ENCODE assay signal across 23 cellular contexts in genomic region chr17:33389506-33390141, GRCh38.
DNase-seq lines count a peak whose midpoint lies in the region; TF ChIP-seq lines count a peak whose summit lies in the region.
"Had no signal": no experiment of that assay in that cellular context is flagged by ENCODE, and none has a peak within 500 bp of the region (broad histone marks: within the 10 kb centered on the region; RNA-seq: fewer than 3 reads in every experiment).

No MANE protein-coding gene starts in this region.

- H3K9ac ChIP-seq in colonic mucosa (ENCODE audit: low read depth in 2 of 2, low read length in 2 of 2), result no peak overlapping the region
- H3K9ac ChIP-seq: BLaER1 had no signal

- no peaks in the 10 kb centered on the region for H3K27me3 ChIP-seq in colonic mucosa
- H3K27me3 ChIP-seq: BLaER1, cardiac muscle cell had no signal

- no peak overlapping the region for H3K27ac ChIP-seq in colonic mucosa
- H3K27ac ChIP-seq: BLaER1, cardiac muscle cell, heart right ventricle, psoas muscle, skin epidermis had no signal

- H3K4me3 ChIP-seq in colonic mucosa, result no peak overlapping the region
- H3K4me3 ChIP-seq: adrenal gland, BLaER1, cardiac muscle cell, heart right ventricle, psoas muscle, skin epidermis had no signal

- DNase-seq in HT1080 (ENCODE audit: low read depth) (peak; percentile 1), astrocyte of the hippocampus (ENCODE audit: low read depth, low spot score) (peak; percentile 1), kidney glomerular epithelial cell (lab: John Stamatoyannopoulos, UW) (peak; percentile 35), KBM-7 (no peak), OCI-M2 (lab: John Stamatoyannopoulos, UW; ENCODE audit: unreplicated experiment) (no peak), colonic mucosa (no peak)
- no peak for DNase-seq in stimulated activated CD4-positive, alpha-beta T cell treated with anti-CD3 and anti-CD28 coated beads, Interleukin-4, amount 100 ng/mL, for 1 hour
- DNase-seq: activated T-cell treated with anti-CD3 and anti-CD28 coated beads, Interleukin-2, amount 50 U/mL, for 24 hours; HCEC 1CT; heart right ventricle; IMR-90; MM.1S; NCI-H1436 treated with DMSO at 0.1 percent for 48 hours; NCI-H2171; NCI-H69; psoas muscle; Right ventricle myocardium superior; stimulated activated CD4-positive, alpha-beta T cell treated with anti-CD3 and anti-CD28 coated beads, Interleukin-2, amount 100 ng/mL, for 24 hours; T-cell had no signal

- no peak for TF ChIP-seq CTCF in colonic mucosa (IDR thresholded peaks at IDR 0.05)

- intact Hi-C loops in colonic mucosa (cut with DNase I), result no loop called here

- H3K36me3 ChIP-seq in colonic mucosa, result no peaks in the 10 kb centered on the region
- H3K36me3 ChIP-seq: adrenal gland, BLaER1, cardiac muscle cell, heart right ventricle had no signal

- no peaks in the 10 kb centered on the region for H3K4me1 ChIP-seq in colonic mucosa
- H3K4me1 ChIP-seq: adrenal gland, BLaER1, heart right ventricle, psoas muscle had no signal

- in situ Hi-C loops in KBM-7 (cut with MboI; ENCODE audit: low pct_unique_long_range_greater_than_20kb, low sequenced_read_pairs), result no loop called here

- no peaks in the 10 kb centered on the region for H3K9me3 ChIP-seq in colonic mucosa
- H3K9me3 ChIP-seq: adrenal gland, BLaER1, psoas muscle had no signal

Comparison
In these comparisons a context has a peak if more than half of its experiments do, and no peak if none do; other contexts are left out.
1. DNase-seq: peak in HT1080 (single experiment), astrocyte of the hippocampus (single experiment) and kidney glomerular epithelial cell (single experiment); none in stimulated activated CD4-positive, alpha-beta T cell treated with anti-CD3 and anti-CD28 coated beads, Interleukin-4, amount 100 ng/mL, for 1 hour (single experiment), KBM-7 (single experiment), OCI-M2 (single experiment) and colonic mucosa (single experiment).